1 cellular context compared by ENCODE assay signal in the genomic region with DNA sequence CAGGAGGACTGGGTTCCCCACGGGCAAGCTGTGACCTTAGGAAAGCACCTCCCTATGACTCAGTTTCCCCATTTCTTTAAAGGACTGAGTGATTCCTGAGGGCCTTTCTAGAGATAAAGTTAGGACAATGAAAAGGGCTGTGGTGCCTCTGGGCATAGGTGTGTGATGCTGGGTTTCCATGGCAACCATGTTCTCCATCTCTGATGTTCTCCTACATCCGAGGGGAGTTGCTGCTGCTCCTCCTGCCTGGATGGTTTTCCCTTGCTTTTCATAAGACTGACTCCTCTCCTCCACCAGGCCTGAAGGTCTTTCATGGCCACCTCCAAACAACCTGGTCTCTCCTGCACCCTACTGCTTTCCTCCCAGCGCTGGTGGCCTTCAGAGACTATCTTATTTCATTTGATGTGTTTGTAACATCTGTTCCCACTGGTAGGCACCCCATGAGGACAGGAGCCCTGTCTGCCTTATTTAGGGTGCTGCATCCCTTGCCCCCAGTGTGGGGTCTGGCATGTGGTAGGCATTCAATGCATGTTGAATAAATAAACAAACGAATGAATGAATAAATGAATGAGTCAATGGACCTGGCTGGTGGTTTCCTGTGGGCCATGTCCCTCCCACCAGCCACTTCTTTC.
TF ChIP-seq lines count a peak whose summit lies in the region.

No MANE protein-coding gene starts in this region.

TF ChIP-seq in K562, 482 proteins besides CTCF, POLR2A, EP300 and RAD21 (continued from another document):
- TF ChIP-seq, protein P1, sequence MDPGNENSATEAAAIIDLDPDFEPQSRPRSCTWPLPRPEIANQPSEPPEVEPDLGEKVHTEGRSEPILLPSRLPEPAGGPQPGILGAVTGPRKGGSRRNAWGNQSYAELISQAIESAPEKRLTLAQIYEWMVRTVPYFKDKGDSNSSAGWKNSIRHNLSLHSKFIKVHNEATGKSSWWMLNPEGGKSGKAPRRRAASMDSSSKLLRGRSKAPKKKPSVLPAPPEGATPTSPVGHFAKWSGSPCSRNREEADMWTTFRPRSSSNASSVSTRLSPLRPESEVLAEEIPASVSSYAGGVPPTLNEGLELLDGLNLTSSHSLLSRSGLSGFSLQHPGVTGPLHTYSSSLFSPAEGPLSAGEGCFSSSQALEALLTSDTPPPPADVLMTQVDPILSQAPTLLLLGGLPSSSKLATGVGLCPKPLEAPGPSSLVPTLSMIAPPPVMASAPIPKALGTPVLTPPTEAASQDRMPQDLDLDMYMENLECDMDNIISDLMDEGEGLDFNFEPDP (CRISPR knock-in tag; IDR thresholded peaks at IDR 0.05) = no peak
